In the genomic region with DNA sequence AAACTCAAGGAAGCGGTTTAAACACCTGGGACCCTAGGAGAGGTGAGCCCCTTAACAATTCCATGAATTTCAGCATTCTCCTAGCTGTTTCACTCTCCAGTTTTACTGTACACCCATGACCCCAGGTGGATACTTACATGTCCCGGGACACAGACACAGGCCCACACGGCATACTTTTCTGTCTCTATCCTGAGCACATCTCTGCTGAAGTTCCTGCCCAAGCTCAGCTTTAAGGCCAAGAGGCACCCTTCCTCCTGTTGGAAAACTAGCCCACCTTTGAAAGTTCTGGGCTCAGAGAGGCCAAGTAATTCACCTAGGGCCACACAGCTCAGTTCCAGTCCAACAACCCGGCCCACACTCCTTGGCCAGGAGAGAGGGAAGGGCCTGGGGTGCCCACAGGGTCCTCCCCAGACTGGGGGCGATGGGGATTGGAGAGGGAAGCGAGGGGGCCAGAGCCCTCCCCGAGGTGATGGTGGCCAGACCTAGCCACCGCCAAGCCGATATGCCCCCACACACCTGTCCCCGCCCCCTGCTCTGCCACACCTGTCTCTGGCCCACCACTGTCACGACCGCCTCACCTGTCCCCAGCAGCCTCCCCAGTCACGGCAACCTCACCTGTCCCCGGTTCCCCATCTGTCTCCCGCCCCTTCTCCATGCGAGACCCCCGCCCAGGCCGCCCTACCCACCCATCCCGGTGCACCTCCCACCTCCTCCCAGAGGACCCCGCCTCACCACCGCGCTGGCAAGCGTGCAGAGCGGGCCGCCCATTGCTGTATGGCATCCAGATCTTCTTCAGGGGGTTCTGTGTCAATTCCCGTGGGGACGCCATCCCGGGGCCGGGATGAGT, we compare ENCODE assay signal across 8 cellular contexts. TPM values are rescaled to one million over a fixed set of nuclear protein-coding genes. Genes with fewer than 3 reads are reported as not detected.
DNase-seq lines count a peak whose midpoint lies in the region; ATAC-seq and TF ChIP-seq lines count a peak whose summit lies in the region.

No MANE protein-coding gene starts in this region.

- 50% methylated on average over 2 of the region's 29 CpGs for WGBS in mammary epithelial cell (ENCODE audit: low coverage, missing lambda C conversion rate)

- H3K9me3 ChIP-seq in mammary epithelial cell (replicated peaks; ENCODE audit: insufficient read depth, low read length) = no peaks in the 10 kb centered on the region
- H3K9me3 ChIP-seq in muscle layer of colon (ENCODE audit: low read length) = no peaks in the 10 kb centered on the region

- H4K20me1 ChIP-seq in mammary epithelial cell (ENCODE audit: insufficient read depth, low read length) = no peaks in the 10 kb centered on the region

- H3K4me2 ChIP-seq in mammary epithelial cell (ENCODE audit: insufficient read depth, low read depth, low read length) = peak overlapping the region; percentile 77

- peaks cover 56% of the 10 kb centered on the region for H3K79me2 ChIP-seq in mammary epithelial cell (ENCODE audit: insufficient read depth, low read length)

- H3K4me1 ChIP-seq in mammary epithelial cell (ENCODE audit: insufficient read depth, low read length) (peaks cover 39% of the 10 kb centered on the region), muscle layer of colon (ENCODE audit: insufficient read depth, low read length) (peaks cover 19% of the 10 kb centered on the region)

- peak overlapping the region; percentile 62 for H2AFZ ChIP-seq in mammary epithelial cell (ENCODE audit: low read depth, low read length)

- in situ Hi-C loops in mammary epithelial cell (cut with MboI; ENCODE audit: low sequenced_read_pairs in 2 of 2) = loop anchor here in 1 of 2 donors (5.0 to 25.0 kb wide), 2 partner anchors 89 to 294 kb away; a partner anchor contains a TSS

- H3K4me3 ChIP-seq in AG09309 (ENCODE audit: control insufficient read depth, low read depth, low read length) = peak overlapping the region; percentile 58
- H3K4me3 ChIP-seq in HL-60 (replicated peaks; ENCODE audit: insufficient read depth, low read length) = peak overlapping the region; percentile 74
- peak overlapping the region; percentile 37 to 79 (median 64) for H3K4me3 ChIP-seq in mammary epithelial cell (replicated peaks in 1 of 3; ENCODE audit: insufficient read depth in 1 of 3, low read depth in 2 of 3, low read length in 3 of 3)
- peak overlapping the region; percentile 48 to 53 for H3K4me3 ChIP-seq in muscle layer of colon (ENCODE audit: low read depth in 1 of 2, low read length in 2 of 2)

- BruUV-seq in mammary epithelial cell (replicated peaks; lab: Mats Ljungman, UMichigan) = no TSS peak

- H3K36me3 ChIP-seq in mammary epithelial cell (ENCODE audit: insufficient read depth, low read length) = peaks cover 5% of the 10 kb centered on the region
- no peaks in the 10 kb centered on the region for H3K36me3 ChIP-seq in muscle layer of colon (ENCODE audit: insufficient read depth, low read length)

- no peak for TF ChIP-seq CTCF in AG09309 (IDR thresholded peaks at IDR 0.05; ENCODE audit: control insufficient read depth, insufficient read depth, low read depth, low read length, missing control alignments)
- no peak for TF ChIP-seq CTCF in HL-60 (IDR thresholded peaks at IDR 0.05; ENCODE audit: insufficient read depth, low read length)
- no peak for TF ChIP-seq CTCF in mammary epithelial cell (conservative IDR thresholded peaks at IDR 0.05 in 1 of 2, IDR thresholded peaks at IDR 0.05 in 1 of 2; ENCODE audit: extremely low read depth in 1 of 2, insufficient read depth in 1 of 2, low read depth in 1 of 2, low read length in 2 of 2)

- H3K27me3 ChIP-seq in HL-60 (ENCODE audit: insufficient read depth, poor library complexity, severe bottlenecking) (no peaks in the 10 kb centered on the region), mammary epithelial cell (ENCODE audit: insufficient read depth, low read length) (no peaks in the 10 kb centered on the region), muscle layer of colon (ENCODE audit: control insufficient read depth in 1 of 2, insufficient read depth in 2 of 2, low read length in 2 of 2) (no peaks in the 10 kb centered on the region)

- dilution Hi-C loops in mammary epithelial cell (cut with HindIII; ENCODE audit: low sequenced_read_pairs) = loop anchor here (5.0 to 10.0 kb wide), 4 partner anchors 41 to 281 kb away; partner anchors contain the start of gene COL7A1

- ATAC-seq in HG02610 (IDR thresholded peaks at IDR 0.05; ENCODE audit: unreplicated experiment) = no peak

- CTCF ChIA-PET in mammary epithelial cell (lab: Charles Lee; ENCODE audit: low non-redundant PET) = interaction anchor here (0.7 to 1.2 kb wide), 3 partner anchors 83 to 120 kb away, joined by 4 to 6 read pairs (median 5); no protein-coding TSS in a partner anchor

- intact Hi-C loops in mammary epithelial cell (cut with micrococcal nuclease) = no loop called here

- no peak overlapping the region for H3K9ac ChIP-seq in mammary epithelial cell (ENCODE audit: insufficient read depth, low read length)
- no peak overlapping the region for H3K9ac ChIP-seq in muscle layer of colon (ENCODE audit: low read length)

- H3K27ac ChIP-seq in HL-60 (replicated peaks) = peak overlapping the region; percentile 92; the same call in 1 of the 2 replicates
- peak overlapping the region; percentile 18 for H3K27ac ChIP-seq in mammary epithelial cell (ENCODE audit: insufficient read depth, low read depth, low read length)
- peak overlapping the region; percentile 67 for H3K27ac ChIP-seq in muscle layer of colon (ENCODE audit: low read depth, low read length)

- no peak for DNase-seq in AG09309 (ENCODE audit: low read depth)
- DNase-seq in HL-60 (ENCODE audit: low read depth in 1 of 2, low spot score in 1 of 2) = no peak
- no peak for DNase-seq in mammary epithelial cell
- no peak for DNase-seq in NCI-H2227 treated with DMSO at 0.1 percent for 48 hours (lab: John Stamatoyannopoulos, UW)
- no peak for DNase-seq in dermis blood vessel endothelial cell
- no peak for DNase-seq in ecto neural progenitor cell (ENCODE audit: low spot score)

RNA-seq across cellular contexts. Expression of gene PFKFB4, which starts 0.4 kb away (rescaled TPM):
- 10 to 100 TPM; 14.7 to 45.3 TPM for total RNA-seq in mammary epithelial cell
- 26.2 TPM for polyA plus RNA-seq in mammary epithelial cell
- polyA minus RNA-seq in mammary epithelial cell = 36.7 TPM
- 2.0 and 2.2 TPM in 2 replicates for total RNA-seq in dermis blood vessel endothelial cell

RNA-seq across cellular contexts. Expression of gene UCN2, which starts 7.4 kb away (rescaled TPM):
- total RNA-seq in mammary epithelial cell (10 to 100 TPM in 1 of 2 donors, 1 to 10 TPM in 1; 6.8 to 28.3 TPM), dermis blood vessel endothelial cell (not detected in 2 replicates)
- 9.9 TPM for polyA plus RNA-seq in mammary epithelial cell
- 8.2 TPM for polyA minus RNA-seq in mammary epithelial cell

RNA-seq across cellular contexts. Expression of gene COL7A1, which starts 39.0 kb away (rescaled TPM):
- total RNA-seq in mammary epithelial cell (100 to 1,000 TPM; 130 to 425 TPM), dermis blood vessel endothelial cell (0.42 and 1.5 TPM in 2 replicates)
- polyA plus RNA-seq in mammary epithelial cell = 106 TPM
- 239 TPM for polyA minus RNA-seq in mammary epithelial cell

RNA-seq across cellular contexts. Expression of gene SHISA5, which starts 52.2 kb away (rescaled TPM):
- total RNA-seq in mammary epithelial cell (100 to 1,000 TPM in 1 of 2 donors, 10 to 100 TPM in 1; 56.0 to 124 TPM), dermis blood vessel endothelial cell (95.5 and 133 TPM in 2 replicates)
- polyA plus RNA-seq in mammary epithelial cell = 114 TPM
- 136 TPM for polyA minus RNA-seq in mammary epithelial cell

RNA-seq across cellular contexts. Expression of gene UQCRC1, which starts 53.3 kb away (rescaled TPM):
- total RNA-seq in mammary epithelial cell (100 to 1,000 TPM; 321 to 490 TPM), dermis blood vessel endothelial cell (288 and 371 TPM in 2 replicates)
- 654 TPM for polyA plus RNA-seq in mammary epithelial cell
- 928 TPM for polyA minus RNA-seq in mammary epithelial cell

Comparison
In these comparisons a context has a peak if more than half of its experiments do, and no peak if none do; other contexts are left out.
1. H3K27ac ChIP-seq: peak in every context shown above with its lines; median percentile 92 in HL-60; 67 in muscle layer of colon; 18 in mammary epithelial cell.
2. RNA of gene COL7A1, which starts 39.0 kb away (total RNA-seq): 130 to 425 TPM in mammary epithelial cell; 0.42 to 1.5 TPM in dermis blood vessel endothelial cell; every median in the first group is over 10 times any median in the second.
3. Peak in every context shown above with its lines, with median percentiles within 50 percentile points of each other: H3K4me3 ChIP-seq.